ENCODE assay signal across 8 cellular contexts in genomic region chr4:18540349-18540748, GRCh38.
"Had no signal": no experiment of that assay in that cellular context is flagged by ENCODE, and none has a peak within 500 bp of the region (broad histone marks: within the 10 kb centered on the region; RNA-seq: fewer than 3 reads in every experiment).

No MANE protein-coding gene starts in this region.

- ATAC-seq: GM12878 had no signal

- DNase-seq: GDM1, GF-D8 had no signal

- FAIRE-seq: G401.6, GM12878, GM12891, GM12892, GM18507, GM19239 had no signal

- H3K4me3 ChIP-seq: GM12878 had no signal
